Comparison of ENCODE assay signal across 1 cellular context in the genomic region with DNA sequence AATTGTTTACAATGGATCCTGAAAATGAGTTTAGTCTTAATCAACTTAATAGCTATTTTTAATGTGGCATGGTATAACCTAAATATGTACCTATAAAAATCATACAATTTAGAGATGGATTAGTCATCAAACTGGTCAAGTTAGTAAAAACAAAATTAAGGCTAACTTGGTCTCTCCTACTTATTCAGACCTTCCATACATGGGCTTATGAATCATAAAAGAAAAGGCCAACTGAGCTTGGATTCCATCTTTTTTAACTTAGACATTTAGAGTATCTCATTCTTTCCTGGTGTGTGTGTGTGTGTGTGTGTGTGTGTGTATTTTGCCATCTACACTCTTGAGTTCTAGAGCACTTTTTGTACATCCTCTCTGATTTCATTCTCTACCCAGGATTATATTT.
TF ChIP-seq lines count a peak whose summit lies in the region.

No MANE protein-coding gene starts in this region.

TF ChIP-seq in IMR-90, 13 proteins besides CTCF, POLR2A, EP300 and RAD21 (continued from another document):
- TF ChIP-seq, protein P1, sequence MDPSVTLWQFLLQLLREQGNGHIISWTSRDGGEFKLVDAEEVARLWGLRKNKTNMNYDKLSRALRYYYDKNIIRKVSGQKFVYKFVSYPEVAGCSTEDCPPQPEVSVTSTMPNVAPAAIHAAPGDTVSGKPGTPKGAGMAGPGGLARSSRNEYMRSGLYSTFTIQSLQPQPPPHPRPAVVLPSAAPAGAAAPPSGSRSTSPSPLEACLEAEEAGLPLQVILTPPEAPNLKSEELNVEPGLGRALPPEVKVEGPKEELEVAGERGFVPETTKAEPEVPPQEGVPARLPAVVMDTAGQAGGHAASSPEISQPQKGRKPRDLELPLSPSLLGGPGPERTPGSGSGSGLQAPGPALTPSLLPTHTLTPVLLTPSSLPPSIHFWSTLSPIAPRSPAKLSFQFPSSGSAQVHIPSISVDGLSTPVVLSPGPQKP (IDR thresholded peaks at IDR 0.05; ENCODE audit: borderline replicate concordance, low read depth, low read length), result no peak
- no peak for TF ChIP-seq BHLHE40 (IDR thresholded peaks at IDR 0.05; ENCODE audit: low read depth, low read length)
- TF ChIP-seq CHD1 (IDR thresholded peaks at IDR 0.05; ENCODE audit: low read depth, low read length), result no peak
- TF ChIP-seq SMC3 (IDR thresholded peaks at IDR 0.05; ENCODE audit: low read depth, low read length), result no peak
- no peak for TF ChIP-seq RCOR1 (IDR thresholded peaks at IDR 0.05; ENCODE audit: insufficient replicate concordance, low read length)
- TF ChIP-seq MXI1 (IDR thresholded peaks at IDR 0.05; ENCODE audit: borderline replicate concordance, low read depth, low read length), result no peak
- TF ChIP-seq, protein P2, sequence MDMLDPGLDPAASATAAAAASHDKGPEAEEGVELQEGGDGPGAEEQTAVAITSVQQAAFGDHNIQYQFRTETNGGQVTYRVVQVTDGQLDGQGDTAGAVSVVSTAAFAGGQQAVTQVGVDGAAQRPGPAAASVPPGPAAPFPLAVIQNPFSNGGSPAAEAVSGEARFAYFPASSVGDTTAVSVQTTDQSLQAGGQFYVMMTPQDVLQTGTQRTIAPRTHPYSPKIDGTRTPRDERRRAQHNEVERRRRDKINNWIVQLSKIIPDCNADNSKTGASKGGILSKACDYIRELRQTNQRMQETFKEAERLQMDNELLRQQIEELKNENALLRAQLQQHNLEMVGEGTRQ (IDR thresholded peaks at IDR 0.05; ENCODE audit: low read depth, low read length), result no peak
- no peak for TF ChIP-seq CEBPB (IDR thresholded peaks at IDR 0.05; ENCODE audit: low read depth, low read length)
- no peak for TF ChIP-seq RFX5 (IDR thresholded peaks at IDR 0.05; ENCODE audit: low read depth, low read length)
- TF ChIP-seq NFE2L2 (IDR thresholded peaks at IDR 0.05; ENCODE audit: low read depth, low read length), result no peak
